Comparison of ENCODE assay signal across 8 cellular contexts in genomic region chr2:26244479-26245230, GRCh38. TPM values are rescaled to one million over a fixed set of nuclear protein-coding genes. Genes with fewer than 3 reads are reported as not detected.
DNase-seq lines count a peak whose midpoint lies in the region; TF ChIP-seq lines count a peak whose summit lies in the region.

TSS of gene HADHA (minus strand) at chr2:26244632. CDS start at chr2:26244596, 36 bp downstream.
TSS of gene HADHB (plus strand) at chr2:26244939. CDS start at chr2:26254255, 9,316 bp downstream.

- H3K79me2 ChIP-seq in neural cell (replicated peaks; ENCODE audit: insufficient read depth, low read length): peaks cover 79% of the 10 kb centered on the region

- TF ChIP-seq EP300 in neural cell (conservative IDR thresholded peaks at IDR 0.05; ENCODE audit: poor library complexity, severe bottlenecking) (peak; percentile 51), stomach (IDR thresholded peaks at IDR 0.05) (no peak)

- no peaks in the 10 kb centered on the region for H4K20me1 ChIP-seq in neural cell (ENCODE audit: insufficient read depth)

- peaks cover 38 to 77% (median 65%) of the 10 kb centered on the region in 4 donors for H3K4me1 ChIP-seq in stomach

- H3F3A ChIP-seq in neural cell (ENCODE audit: insufficient read depth, low read length, poor library complexity, severe bottlenecking): peaks cover 4% of the 10 kb centered on the region

- H3K9me3 ChIP-seq in neural cell (ENCODE audit: low read length) (no peaks in the 10 kb centered on the region), stomach (no peaks in the 10 kb centered on the region)

- peak within 1 kb of the TSS; percentile 94 for H3K27ac ChIP-seq in neural cell (ENCODE audit: low read length)
- H3K27ac ChIP-seq in stomach: peak within 1 kb of the TSS; percentile 94 to 98 (median 96)

- H3K36me3 ChIP-seq in neural cell (ENCODE audit: insufficient read depth, low read length): no peaks in the 10 kb centered on the region
- no peaks in the 10 kb centered on the region for H3K36me3 ChIP-seq in stomach

- no peaks in the 10 kb centered on the region for H3K27me3 ChIP-seq in neural cell (ENCODE audit: insufficient read depth, low read depth, low read length)
- no peaks in the 10 kb centered on the region for H3K27me3 ChIP-seq in stomach

- intact Hi-C loops in stomach (cut with DNase I; ENCODE audit: low total_unique reads): loop anchor here (10.0 kb wide), 1 partner anchor 80 kb away; no protein-coding TSS in a partner anchor

- H3K4me2 ChIP-seq in neural cell (ENCODE audit: low read length): peak within 1 kb of the TSS; percentile 87

- H3K4me3 ChIP-seq in neural cell (ENCODE audit: low read length) (peak within 1 kb of the TSS; percentile 78), stomach (peak within 1 kb of the TSS; percentile 84 to 94 (median 92))

- DNase-seq in ELR (ENCODE audit: low read depth) (peak; percentile 95), GOT3 (lab: John Stamatoyannopoulos, UW) (peak; percentile 88), LoVo (ENCODE audit: low spot score) (peak; percentile 95), SHP77 (lab: John Stamatoyannopoulos, UW) (peak; percentile 79 to 97), fibroblast of the conjunctiva (ENCODE audit: low read depth) (peak; percentile 88), stomach (peak; percentile 91)
- DNase-seq in activated effector memory CD4-positive, alpha-beta T cell treated with Interleukin-2 at 50 U/mL for 16 hours: peak; percentile 80

- TF ChIP-seq RAD21 in neural cell (conservative IDR thresholded peaks at IDR 0.05): no peak

- peak within 1 kb of the TSS; percentile 69 for H2AFZ ChIP-seq in neural cell (ENCODE audit: low read depth, low read length)

- no peaks in the 10 kb centered on the region for H3K9me2 ChIP-seq in neural cell (ENCODE audit: insufficient read depth, low read length)

- peak within 1 kb of the TSS; percentile 88 for H3K9ac ChIP-seq in neural cell (ENCODE audit: low read length)

- 0 to 1% (median 0%) methylated on average over 28 to 51 of the region's 51 CpGs for WGBS in stomach, 5 donors

- peak in 2 of 4 donors; percentile 7 to 32 for TF ChIP-seq POLR2A in stomach (IDR thresholded peaks at IDR 0.05)

- TF ChIP-seq CTCF in neural cell (IDR thresholded peaks at IDR 0.05; ENCODE audit: poor library complexity, severe bottlenecking) (peak; percentile 69), stomach (IDR thresholded peaks at IDR 0.05) (peak in 3 of 7 experiments; percentile 20 to 37 (median 26))

TF ChIP-seq in neural cell, 6 proteins besides CTCF, POLR2A, EP300 and RAD21:
- TF ChIP-seq SMC3 (conservative IDR thresholded peaks at IDR 0.05; ENCODE audit: poor library complexity): peak; percentile 47
- peak; percentile 51 for TF ChIP-seq POLR2AphosphoS5 (IDR thresholded peaks at IDR 0.05)
- TF ChIP-seq MXI1 (conservative IDR thresholded peaks at IDR 0.05; ENCODE audit: poor library complexity, severe bottlenecking): peak; percentile 55
- no peak for TF ChIP-seq REST (IDR thresholded peaks at IDR 0.05; ENCODE audit: borderline replicate concordance)
- TF ChIP-seq TAF1 (IDR thresholded peaks at IDR 0.05; ENCODE audit: low read depth): no peak
- no peak for TF ChIP-seq EZH2 (IDR thresholded peaks at IDR 0.05; ENCODE audit: borderline replicate concordance, insufficient read depth, low read length, poor library complexity, severe bottlenecking)

RNA-seq across cellular contexts. Expression of gene HADHA, which starts in this region (rescaled TPM):
- 34.3 and 40.0 TPM in 2 replicates for polyA plus RNA-seq in neural cell
- 74.0 and 80.9 TPM in 2 replicates for polyA minus RNA-seq in neural cell
- 100 to 1,000 TPM in 3 of 5 donors, 10 to 100 TPM in 2; 79.7 to 144 (median 100) TPM for total RNA-seq in stomach
- polyA plus RNA-seq in stomach: 10 to 100 TPM; 53.2 to 80.3 (median 56.3) TPM

RNA-seq across cellular contexts. Expression of gene HADHB, which starts in this region (rescaled TPM):
- polyA plus RNA-seq in neural cell (30.1 and 30.5 TPM in 2 replicates), stomach (100 to 1,000 TPM in 1 of 3 donors, 10 to 100 TPM in 2; 70.4 to 103 (median 80.1) TPM)
- 39.0 and 44.8 TPM in 2 replicates for polyA minus RNA-seq in neural cell
- 100 to 1,000 TPM in 3 of 5 donors, 10 to 100 TPM in 2; 72.9 to 178 (median 123) TPM for total RNA-seq in stomach

Comparison
In these comparisons a context has a peak if more than half of its experiments do, and no peak if none do; other contexts are left out.
1. Peak in every context shown above with its lines: DNase-seq, H3K4me3 ChIP-seq and H3K27ac ChIP-seq.